In the genomic region with DNA sequence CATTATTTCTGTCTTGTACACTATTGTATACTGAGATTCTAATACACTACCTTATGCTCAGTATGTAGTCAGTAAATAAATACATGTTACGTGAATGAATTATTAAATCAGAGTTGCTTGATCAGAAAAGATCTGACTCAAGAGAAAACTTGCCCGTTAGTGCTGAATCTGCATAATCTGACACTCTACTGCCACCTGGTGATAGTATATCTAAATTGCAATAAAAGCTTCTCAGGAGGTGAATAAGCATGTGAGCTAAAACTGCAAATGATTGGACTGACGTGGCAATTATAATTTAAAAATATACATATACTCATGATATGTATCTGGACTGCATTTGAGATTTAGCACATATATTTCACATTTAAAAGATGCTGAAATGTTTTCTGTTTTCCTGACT, we compare ENCODE assay signal across 11 cellular contexts.
DNase-seq lines count a peak whose midpoint lies in the region; ATAC-seq, FAIRE-seq and TF ChIP-seq lines count a peak whose summit lies in the region.
"Had no signal": no experiment of that assay in that cellular context is flagged by ENCODE, and none has a peak within 500 bp of the region (broad histone marks: within the 10 kb centered on the region; RNA-seq: fewer than 3 reads in every experiment).

No MANE protein-coding gene starts in this region.

- no peaks in the 10 kb centered on the region for H3K4me1 ChIP-seq in HepG2 (ENCODE audit: insufficient read depth, low read length)
- H3K4me1 ChIP-seq in right lobe of liver, result no peaks in the 10 kb centered on the region
- no peaks in the 10 kb centered on the region for H3K4me1 ChIP-seq in suprapubic skin

- POLR2A ChIA-PET in HepG2 (lab: Yijun Ruan, JAX), result no interaction called here

- CTCF ChIA-PET in HepG2 (lab: Yijun Ruan, JAX; ENCODE audit: low intra/inter-chr PET ratio, low total read pairs), result interaction anchor here (0.8 to 1.1 kb wide), 2 partner anchors 89 to 130 kb away, joined by 3 to 4 read pairs; no protein-coding TSS in a partner anchor

- H3K27ac ChIP-seq in HepG2 (ENCODE audit: extremely low read length, insufficient read depth, low read length) (no peak overlapping the region), right lobe of liver (no peak overlapping the region), suprapubic skin (no peak overlapping the region)
- H3K27ac ChIP-seq: BLaER1 treated with 17β-estradiol and CSF1 and Interleukin-3, amounts not matched to agents 10 nM and 100 nM had no signal

- in situ Hi-C loops in HepG2 (cut with HindIII; ENCODE audit: extremely low pct_ligation_motif_present, low pct_unique_long_range_greater_than_20kb), result no loop called here

- TF ChIP-seq RAD21 in HepG2 (CRISPR knock-in tag; IDR thresholded peaks at IDR 0.05), result no peak

- no peaks in the 10 kb centered on the region for H3K9me3 Mint-ChIP-seq in endothelial cell (ENCODE audit: unreplicated experiment)

- no peaks in the 10 kb centered on the region for H4K20me1 ChIP-seq in HepG2 (ENCODE audit: insufficient read depth, low read length)
- H4K20me1 ChIP-seq: BLaER1 treated with 17β-estradiol and CSF1 and Interleukin-3, amounts not matched to agents 10 nM and 100 nM had no signal

- DNase-seq in HepG2 (ENCODE audit: low spot score) (peak; percentile 31), right lobe of liver (no peak), NCI-H82 (lab: John Stamatoyannopoulos, UW) (peak; percentile 68), endothelial cell (ENCODE audit: low spot score) (no peak), suprapubic skin (ENCODE audit: low spot score in 2 of 2) (no peak)
- no peak for DNase-seq in activated CD4-positive, alpha-beta T cell treated with anti-CD3 and anti-CD28 coated beads, Interleukin-2, amount 50 U/mL, for 1 hour
- no peak for DNase-seq in activated CD8-positive, alpha-beta memory T cell treated with anti-CD3 and anti-CD28 coated beads for 24 hours

- H3K9me3 ChIP-seq in HepG2 (ENCODE audit: low read length) (no peaks in the 10 kb centered on the region; the same call in 1 of the 2 replicates), right lobe of liver (no peaks in the 10 kb centered on the region), suprapubic skin (no peaks in the 10 kb centered on the region)

- no peak overlapping the region for H3K4me2 ChIP-seq in HepG2 (ENCODE audit: low read depth, low read length)
- H3K4me2 ChIP-seq: BLaER1 treated with 17β-estradiol and CSF1 and Interleukin-3, amounts not matched to agents 10 nM and 100 nM had no signal

- H3K27me3 ChIP-seq in HepG2 (ENCODE audit: control insufficient read depth in 1 of 2, insufficient read depth in 2 of 2, low read length in 2 of 2) (no peaks in the 10 kb centered on the region), right lobe of liver (no peaks in the 10 kb centered on the region), suprapubic skin (no peaks in the 10 kb centered on the region)
- H3K27me3 ChIP-seq: BLaER1 treated with 17β-estradiol and CSF1 and Interleukin-3, amounts not matched to agents 10 nM and 100 nM had no signal

- H3K27me3 Mint-ChIP-seq in endothelial cell (ENCODE audit: unreplicated experiment), result no peaks in the 10 kb centered on the region
- H3K27me3 Mint-ChIP-seq: activated naive CD8-positive, alpha-beta T cell had no signal

- no peak for TF ChIP-seq POLR2A in HepG2 (IDR thresholded peaks at IDR 0.05; ENCODE audit: insufficient read depth in 1 of 2, low read depth in 2 of 2, low read length in 2 of 2)
- no peak for TF ChIP-seq POLR2A in right lobe of liver (IDR thresholded peaks at IDR 0.05)
- no peak for TF ChIP-seq POLR2A in suprapubic skin (IDR thresholded peaks at IDR 0.05)

- TF ChIP-seq EP300 in HepG2 (IDR thresholded peaks at IDR 0.05; ENCODE audit: low read depth in 2 of 2, low read length in 2 of 2) (no peak), HepG2 (CRISPR knock-in tag; IDR thresholded peaks at IDR 0.05; ENCODE audit: borderline replicate concordance) (no peak), suprapubic skin (IDR thresholded peaks at IDR 0.05) (no peak)

- H3K4me3 Mint-ChIP-seq in endothelial cell (ENCODE audit: unreplicated experiment), result no peak overlapping the region
- H3K4me3 Mint-ChIP-seq: activated naive CD8-positive, alpha-beta T cell; T-helper 1 cell treated with Interleukin-12 subunit alpha and Interleukin-12 subunit beta and Interleukin-4 antibody, amounts not matched to agents 30 μg/mL and 1 μg/mL, for 36 hours had no signal

- ATAC-seq in HepG2 (no peak), right lobe of liver (no peak), GM21423 (IDR thresholded peaks at IDR 0.05; ENCODE audit: unreplicated experiment) (no peak)

- peak; percentile 40; the same call in 1 of the 2 replicates for TF ChIP-seq CTCF in HepG2 (CRISPR knock-in tag; IDR thresholded peaks at IDR 0.05)
- peak in 2 of 4 donors; percentile 8 to 26 for TF ChIP-seq CTCF in right lobe of liver (IDR thresholded peaks at IDR 0.05)
- peak; percentile 77 for TF ChIP-seq CTCF in endothelial cell (IDR thresholded peaks at IDR 0.05; ENCODE audit: unreplicated experiment)
- no peak for TF ChIP-seq CTCF in suprapubic skin (IDR thresholded peaks at IDR 0.05)

- no peaks in the 10 kb centered on the region for H3K79me2 ChIP-seq in HepG2 (ENCODE audit: insufficient read depth, low read length)

- H3K9ac ChIP-seq in HepG2 (ENCODE audit: insufficient read depth, low read depth, low read length), result no peak overlapping the region
- H3K9ac ChIP-seq: BLaER1 treated with 17β-estradiol and CSF1 and Interleukin-3, amounts not matched to agents 10 nM and 100 nM had no signal

- no TSS peak for BruUV-seq in HepG2 (replicated peaks; lab: Mats Ljungman, UMichigan)

- WGBS in HepG2 (ENCODE audit: low lambda C conversion rate), result 74% methylated on average over 3 of the region's 3 CpGs
- 77% methylated on average over 3 of the region's 3 CpGs for WGBS in right lobe of liver (ENCODE audit: insufficient coverage, low coverage, low lambda C conversion rate, missing lambda C conversion rate)
- WGBS in suprapubic skin, result 95% methylated on average over 3 of the region's 3 CpGs

- H2AFZ ChIP-seq in HepG2 (ENCODE audit: low read length), result no peak overlapping the region

- no peaks in the 10 kb centered on the region for H3K36me3 Mint-ChIP-seq in endothelial cell (ENCODE audit: low read depth, unreplicated experiment)

- FAIRE-seq in HepG2 (lab: Jason Lieb, UNC), result no peak

- peaks cover 3% of the 10 kb centered on the region for H3K4me1 Mint-ChIP-seq in endothelial cell (ENCODE audit: unreplicated experiment)

- H3K27ac Mint-ChIP-seq in endothelial cell (ENCODE audit: unreplicated experiment), result no peak overlapping the region
- H3K27ac Mint-ChIP-seq: activated naive CD8-positive, alpha-beta T cell; T-helper 1 cell treated with Interleukin-12 subunit alpha and Interleukin-12 subunit beta and Interleukin-4 antibody, amounts not matched to agents 30 μg/mL and 1 μg/mL, for 36 hours had no signal

- intact Hi-C loops in HepG2 (cut with micrococcal nuclease; ENCODE audit: unreplicated experiment) (loop anchor here (1.0 to 10.0 kb wide), 2 partner anchors 129 to 214 kb away; no protein-coding TSS in a partner anchor), right lobe of liver (cut with DNase I) (no loop called here)

- H3K4me3 ChIP-seq in HepG2 (replicated peaks in 1 of 3; ENCODE audit: insufficient read depth in 1 of 3, low read depth in 2 of 3, low read length in 3 of 3) (no peak overlapping the region), right lobe of liver (no peak overlapping the region), suprapubic skin (no peak overlapping the region)
- H3K4me3 ChIP-seq: BLaER1 treated with 17β-estradiol and CSF1 and Interleukin-3, amounts not matched to agents 10 nM and 100 nM had no signal

- no peaks in the 10 kb centered on the region for H3K36me3 ChIP-seq in HepG2 (replicated peaks in 1 of 2; ENCODE audit: control insufficient read depth in 1 of 2, insufficient read depth in 2 of 2, low read length in 2 of 2)
- no peaks in the 10 kb centered on the region for H3K36me3 ChIP-seq in right lobe of liver
- H3K36me3 ChIP-seq in suprapubic skin, result no peaks in the 10 kb centered on the region

TF ChIP-seq in HepG2, 621 proteins besides CTCF, POLR2A, EP300 and RAD21 (continues in another document):
- peak; percentile 22; the same call in 1 of the 2 replicates for TF ChIP-seq STAG1 (CRISPR knock-in tag; IDR thresholded peaks at IDR 0.05)
- TF ChIP-seq REXO4 (CRISPR knock-in tag; IDR thresholded peaks at IDR 0.05; ENCODE audit: borderline replicate concordance), result no peak

Comparison
In these comparisons a context has a peak if more than half of its experiments do, and no peak if none do; other contexts are left out.
1. DNase-seq: peak in HepG2 (single experiment) and NCI-H82 (single experiment); none in right lobe of liver (0 of 3), endothelial cell (single experiment), suprapubic skin (0 of 2), activated CD4-positive, alpha-beta T cell treated with anti-CD3 and anti-CD28 coated beads, Interleukin-2, amount 50 U/mL, for 1 hour (single experiment) and activated CD8-positive, alpha-beta memory T cell treated with anti-CD3 and anti-CD28 coated beads for 24 hours (single experiment).
2. CTCF ChIP-seq: peak in HepG2 (single experiment) and endothelial cell (single experiment); none in suprapubic skin (0 of 2).